In the genomic region with DNA sequence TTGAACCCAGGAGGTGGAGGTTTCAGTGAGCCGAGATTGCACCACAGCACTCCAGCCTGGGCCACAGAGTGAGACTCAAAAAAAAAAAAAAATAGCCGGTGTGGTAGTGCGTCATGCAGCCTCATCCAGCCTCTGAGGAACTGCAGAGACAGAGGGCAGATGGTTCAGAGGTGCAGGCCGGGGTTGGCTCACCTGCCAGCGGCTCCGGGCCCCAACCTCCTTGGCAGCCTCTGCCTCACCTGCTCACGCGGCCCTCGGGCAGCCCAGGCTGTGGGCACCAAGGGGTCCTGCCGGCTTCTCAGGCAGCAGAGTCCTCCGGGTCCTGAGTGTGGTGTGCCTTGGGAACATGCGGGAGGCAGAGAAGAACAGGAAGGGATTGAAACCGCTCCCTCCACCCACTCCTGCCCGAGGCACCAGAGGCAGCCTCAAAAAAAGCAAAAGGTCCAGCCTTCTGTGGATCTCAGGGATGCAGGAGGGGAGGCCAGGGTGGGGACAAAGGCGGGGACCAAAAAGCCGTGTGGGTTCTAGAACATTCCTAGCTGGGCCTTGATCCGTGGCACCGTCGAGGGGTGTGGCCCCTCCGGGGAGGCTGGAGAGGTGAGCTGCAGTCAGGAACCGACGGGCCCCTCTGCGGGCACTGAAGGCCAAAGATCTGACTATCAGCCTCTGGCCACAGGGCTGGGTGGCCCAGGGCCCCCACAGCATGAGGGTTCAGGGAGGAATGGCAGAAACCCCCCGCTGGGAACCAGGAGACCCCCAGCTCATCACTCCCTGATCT, we compare ENCODE assay signal across 29 cellular contexts. TPM values are rescaled to one million over a fixed set of nuclear protein-coding genes. Genes with fewer than 3 reads are reported as not detected.
DNase-seq lines count a peak whose midpoint lies in the region; ATAC-seq and TF ChIP-seq lines count a peak whose summit lies in the region.
"Had no signal": no experiment of that assay in that cellular context is flagged by ENCODE, and none has a peak within 500 bp of the region (broad histone marks: within the 10 kb centered on the region; RNA-seq: fewer than 3 reads in every experiment).

No MANE protein-coding gene starts in this region.

- H3K27ac ChIP-seq in Panc1 (ENCODE audit: low read length) (peak overlapping the region; percentile 83), esophagus squamous epithelium (peak overlapping the region; percentile 58 to 84 (median 77)), spleen (no peak overlapping the region)
- H3K27ac ChIP-seq: 22Rv1, ascending aorta, ovary, thyroid gland had no signal

- no TSS peak for BruUV-seq in Panc1 (replicated peaks; lab: Mats Ljungman, UMichigan)

- CTCF ChIA-PET in Panc1 (lab: Charles Lee), result no interaction called here

- peak; percentile 52 for DNase-seq in DMS53 (lab: John Stamatoyannopoulos, UW)
- DNase-seq in DMS53 treated with DMSO at 0.1 percent for 48 hours (lab: John Stamatoyannopoulos, UW; ENCODE audit: unreplicated experiment), result no peak
- DNase-seq in Panc1 (ENCODE audit: low read depth, low spot score), result no peak
- DNase-seq in esophagus squamous epithelium (lab: John Stamatoyannopoulos, UW), result no peak
- peak; percentile 69 for DNase-seq in spleen
- no peak for DNase-seq in NCI-H146 treated with DMSO at 0.1 percent for 48 hours (lab: John Stamatoyannopoulos, UW; ENCODE audit: unreplicated experiment)
- no peak for DNase-seq in NCI-H446 treated with DMSO at 0.1 percent for 48 hours (lab: John Stamatoyannopoulos, UW)
- DNase-seq: activated CD4-positive, alpha-beta T cell treated with anti-CD3 and anti-CD28 coated beads for 4 hours; activated gamma-delta T cell; activated naive CD8-positive, alpha-beta T cell treated with anti-CD3 and anti-CD28 coated beads, Interleukin-2, amount 10 ng/mL, durations not matched to agents 7 days and 5 days; activated T-cell treated with anti-CD3 and anti-CD28 coated beads, Interleukin-2, amount 50 U/mL, for 24 hours; DMS79; endodermal cell; GF-D8; islet precursor cell; NCI-H1105 treated with DMSO at 0.1 percent for 48 hours; NCI-H2081; NCI-H226; NCI-H82; ovary; stimulated activated CD4-positive, alpha-beta T cell treated with anti-CD3 and anti-CD28 coated beads, Interleukin-1b, Interleukin-23, amount 100 ng/mL, for 48 hours; stimulated activated CD8-positive, alpha-beta memory T cell treated with anti-CD3 and anti-CD28 coated beads, Interleukin-4, amount 100 ng/mL, for 48 hours; stimulated activated naive CD8-positive, alpha-beta T cell treated with anti-CD3 and anti-CD28 coated beads, Interleukin-15, amount 100 ng/mL, for 72 hours; thyroid gland had no signal

- no peaks in the 10 kb centered on the region; the same call in 1 of the 2 replicates for H3K9me3 ChIP-seq in Panc1 (ENCODE audit: control insufficient read depth, insufficient read depth, low read depth, low read length)
- H3K9me3 ChIP-seq in esophagus squamous epithelium, result no peaks in the 10 kb centered on the region
- H3K9me3 ChIP-seq in spleen, result peaks cover 0 to 18% (median 13%) of the 10 kb centered on the region in 8 donors
- H3K9me3 ChIP-seq: ovary, thyroid gland had no signal

- intact Hi-C loops in Panc1 (cut with micrococcal nuclease; ENCODE audit: unreplicated experiment), result no loop called here
- intact Hi-C loops in esophagus squamous epithelium (cut with DNase I), result no loop called here
- intact Hi-C loops in spleen (cut with DNase I; ENCODE audit: low total_unique reads), result no loop called here

- 64 to 78% methylated on average over 12 to 19 of the region's 24 CpGs for WGBS in esophagus squamous epithelium, 2 donors
- WGBS in spleen, 5 donors, result 88 to 93% (median 91%) methylated on average over 24 of the region's 24 CpGs

- H3K36me3 ChIP-seq in Panc1 (ENCODE audit: control insufficient read depth, insufficient read depth, low read length) (no peaks in the 10 kb centered on the region), esophagus squamous epithelium (no peaks in the 10 kb centered on the region), spleen (no peaks in the 10 kb centered on the region)
- H3K36me3 ChIP-seq: ascending aorta, ovary, thyroid gland had no signal

- H3K4me1 ChIP-seq in Panc1 (ENCODE audit: control insufficient read depth, insufficient read depth, low read length) (peaks cover 35% of the 10 kb centered on the region), esophagus squamous epithelium (peaks cover 24 to 79% (median 27%) of the 10 kb centered on the region in 3 donors), spleen (peaks cover 0 to 41% (median 25%) of the 10 kb centered on the region in 6 donors)

- in situ Hi-C loops in Panc1 (cut with HindIII; ENCODE audit: low pct_unique_long_range_greater_than_20kb, low sequenced_read_pairs), result no loop called here

- no peak for TF ChIP-seq POLR2A in esophagus squamous epithelium (IDR thresholded peaks at IDR 0.05)
- TF ChIP-seq POLR2A in spleen (IDR thresholded peaks at IDR 0.05), result no peak

- H3K27me3 ChIP-seq in Panc1 (ENCODE audit: control insufficient read depth, insufficient read depth, low read length) (no peaks in the 10 kb centered on the region), esophagus squamous epithelium (peaks cover 0 to 29% (median 0%) of the 10 kb centered on the region in 4 donors), spleen (replicated peaks in 1 of 7) (peaks cover 0 to 57% (median 17%) of the 10 kb centered on the region in 7 donors)
- H3K27me3 ChIP-seq: ascending aorta, ovary had no signal

- no peak overlapping the region for H3K4me3 ChIP-seq in Panc1 (ENCODE audit: low read depth in 2 of 2, low read length in 2 of 2)
- H3K4me3 ChIP-seq in esophagus squamous epithelium, result peak overlapping the region in 1 of 4 donors; percentile 68
- no peak overlapping the region for H3K4me3 ChIP-seq in spleen
- H3K4me3 ChIP-seq: ascending aorta, GM23338, ovary, thyroid gland had no signal

- TF ChIP-seq CTCF in Panc1 (IDR thresholded peaks at IDR 0.05), result no peak
- TF ChIP-seq CTCF in esophagus squamous epithelium (IDR thresholded peaks at IDR 0.05), result no peak
- TF ChIP-seq CTCF in spleen (IDR thresholded peaks at IDR 0.05 in 8 of 11, conservative IDR thresholded peaks at IDR 0.05 in 3 of 11), result no peak

- ATAC-seq in Panc1 (no peak), HG02588 (IDR thresholded peaks at IDR 0.05; ENCODE audit: unreplicated experiment) (no peak)
- ATAC-seq: Right ventricle myocardium inferior; stimulated activated naive CD8-positive, alpha-beta T cell treated with anti-CD3 and anti-CD28 coated beads, Interleukin-15, amount 100 ng/mL, for 72 hours had no signal

- POLR2A ChIA-PET in Panc1 (lab: Charles Lee), result no interaction called here

RNA-seq across cellular contexts. Expression of gene DNAJB6, which starts 55.4 kb away (rescaled TPM):
- 201 TPM for total RNA-seq in Panc1 (2021; ENCODE audit: unreplicated experiment)
- 278 TPM for polyA plus RNA-seq in Panc1 (2012; ENCODE audit: insufficient read length)
- 100 to 1,000 TPM in 3 of 4 donors, 10 to 100 TPM in 1; 96.5 to 193 (median 160) TPM for total RNA-seq in esophagus squamous epithelium
- total RNA-seq in spleen, result 100 to 1,000 TPM in 2 of 7 donors, 10 to 100 TPM in 5; 84.8 to 115 (median 95.9) TPM
- polyA plus RNA-seq in spleen, result 10 to 100 TPM; 37.7 to 70.8 (median 49.5) TPM

Comparison
In these comparisons a context has a peak if more than half of its experiments do, and no peak if none do; other contexts are left out.
1. DNase-seq: peak in DMS53 (single experiment) and spleen (single experiment); none in DMS53 treated with DMSO at 0.1 percent for 48 hours (single experiment), Panc1 (single experiment), esophagus squamous epithelium (single experiment), NCI-H146 treated with DMSO at 0.1 percent for 48 hours (single experiment) and NCI-H446 treated with DMSO at 0.1 percent for 48 hours (single experiment).
2. H3K27ac ChIP-seq: peak in Panc1 (single experiment) and esophagus squamous epithelium (4 of 4); none in spleen (0 of 8).